In genomic region chr3:58568572-58569286, GRCh38 we compare ENCODE assay signal across 8 cellular contexts. TPM values are rescaled to one million over a fixed set of nuclear protein-coding genes. Genes with fewer than 3 reads are reported as not detected.
A peak's percentile ranks its signal among the peaks of the same experiment; 100 is the strongest.
DNase-seq lines count a peak whose midpoint lies in the region; ATAC-seq and TF ChIP-seq lines count a peak whose summit lies in the region.

No MANE protein-coding gene starts in this region.

- no peak for TF ChIP-seq POLR2A in adrenal gland (IDR thresholded peaks at IDR 0.05)

- WGBS in adrenal gland, 4 donors, result 24 to 29% (median 25%) methylated on average over 17 of the region's 17 CpGs

- no peak overlapping the region for H3K4me3 ChIP-seq in LNCaP clone FGC (ENCODE audit: low read depth, low read length)
- no peak overlapping the region for H3K4me3 ChIP-seq in adrenal gland
- no peak overlapping the region for H3K4me3 ChIP-seq in retinal pigment epithelial cell (ENCODE audit: low read length)

- H3K9me3 ChIP-seq in adrenal gland (replicated peaks in 1 of 3), result no peaks in the 10 kb centered on the region

- no peaks in the 10 kb centered on the region for H3K4me1 ChIP-seq in adrenal gland (replicated peaks in 1 of 2)

- DNase-seq in NCI-H187 (lab: John Stamatoyannopoulos, UW) (peak; percentile 16 to 19), NCI-H187 treated with DMSO at 0.1 percent for 48 hours (lab: John Stamatoyannopoulos, UW) (no peak), LNCaP clone FGC (ENCODE audit: low read depth) (peak; percentile 22), T-helper 1 cell (peak; percentile 22 to 59 (median 45)), adrenal gland (peak; percentile 64 to 94 (median 79)), left cardiac atrium (peak; percentile 75), retinal pigment epithelial cell (ENCODE audit: low read depth) (no peak)

- ATAC-seq in left cardiac atrium (peak; percentile 46 to 58), GM18519 (IDR thresholded peaks at IDR 0.05; ENCODE audit: low FRiP score, unreplicated experiment) (no peak)

- H3K27me3 ChIP-seq in adrenal gland, result no peaks in the 10 kb centered on the region

- peak; percentile 90 for TF ChIP-seq CTCF in LNCaP clone FGC (IDR thresholded peaks at IDR 0.05; ENCODE audit: control insufficient read depth, extremely low read depth, insufficient read depth)
- peak; percentile 79 to 97 (median 92) for TF ChIP-seq CTCF in adrenal gland (IDR thresholded peaks at IDR 0.05)
- peak; percentile 91 for TF ChIP-seq CTCF in retinal pigment epithelial cell (conservative IDR thresholded peaks at IDR 0.05; ENCODE audit: low read depth, low read length)

- intact Hi-C loops in adrenal gland (cut with DNase I) (loop anchor here (1.0 to 2.0 kb wide), 2 partner anchors 60 to 62 kb away; no protein-coding TSS in a partner anchor), left cardiac atrium (cut with DNase I) (loop anchor here (1.0 to 2.0 kb wide), 2 partner anchors 62 kb away; no protein-coding TSS in a partner anchor)

- H3K36me3 ChIP-seq in adrenal gland (replicated peaks in 1 of 2), result no peaks in the 10 kb centered on the region

- H3K27ac ChIP-seq in adrenal gland, result no peak overlapping the region

RNA-seq across cellular contexts. Expression of gene FAM107A, which starts 8.5 kb away (rescaled TPM):
- total RNA-seq in adrenal gland (10 to 100 TPM in 1 of 8 donors, 1 to 10 TPM in 7; 3.0 to 11.6 (median 5.8) TPM), left cardiac atrium (10 to 100 TPM; 50.0 to 55.1 TPM)
- 10 to 100 TPM in 1 of 3 donors, 1 to 10 TPM in 2; 4.9 to 12.5 (median 6.8) TPM for polyA plus RNA-seq in adrenal gland

RNA-seq across cellular contexts. Expression of gene ACOX2, which starts 31.7 kb away (rescaled TPM):
- total RNA-seq in adrenal gland, result 10 to 100 TPM; 11.3 to 52.4 (median 32.8) TPM
- 10 to 100 TPM; 24.0 to 65.5 (median 56.4) TPM for polyA plus RNA-seq in adrenal gland
- total RNA-seq in left cardiac atrium, result 10 to 100 TPM; 20.1 to 28.2 TPM

Comparison
In these comparisons a context has a peak if more than half of its experiments do, and no peak if none do; other contexts are left out.
1. DNase-seq: peak in NCI-H187 (2 of 2), LNCaP clone FGC (single experiment), T-helper 1 cell (5 of 5), adrenal gland (7 of 7) and left cardiac atrium (single experiment); none in NCI-H187 treated with DMSO at 0.1 percent for 48 hours (single experiment) and retinal pigment epithelial cell (single experiment).
2. RNA of gene FAM107A, which starts 8.5 kb away (total RNA-seq): 50.0 to 55.1 TPM in left cardiac atrium; 3.0 to 11.6 TPM in adrenal gland; every median in the first group is over 4 times any median in the second.
3. Peak in every context shown above with its lines, with median percentiles within 50 percentile points of each other: CTCF ChIP-seq.